3 cellular contexts compared by ENCODE assay signal in genomic region chr12:116901612-116902011, GRCh38.
TF ChIP-seq lines count a peak whose summit lies in the region.

No MANE protein-coding gene starts in this region.

TF ChIP-seq in HEK293, 187 proteins besides CTCF, POLR2A, EP300 and RAD21:
- TF ChIP-seq ZNF146 (tag by site-specific recombination; IDR thresholded peaks at IDR 0.05) = peak; percentile 96
- no peak for TF ChIP-seq ZNF624 (tag by site-specific recombination; IDR thresholded peaks at IDR 0.05)
- TF ChIP-seq ZNF580 (tag by site-specific recombination; IDR thresholded peaks at IDR 0.05) = peak; percentile 73; the same call in 1 of the 2 replicates
TF ChIP-seq in HEK293: peak in this region for 2.

TF ChIP-seq in K562, 482 proteins besides CTCF, POLR2A, EP300 and RAD21:
- TF ChIP-seq CAMTA2 (CRISPR knock-in tag; conservative IDR thresholded peaks at IDR 0.05) (no peak), ZNF146 (CRISPR knock-in tag; IDR thresholded peaks at IDR 0.05; ENCODE audit: unreplicated experiment) (peak; percentile 59), EP400 (IDR thresholded peaks at IDR 0.05) (no peak), MTA1 (IDR thresholded peaks at IDR 0.05; ENCODE audit: borderline replicate concordance) (no peak), MLLT1 (IDR thresholded peaks at IDR 0.05) (no peak), XRCC3 (IDR thresholded peaks at IDR 0.05) (no peak), PHTF2 (CRISPR knock-in tag; IDR thresholded peaks at IDR 0.05) (no peak), RBM25 (IDR thresholded peaks at IDR 0.05; ENCODE audit: low read depth, low read length, severe bottlenecking) (peak; percentile 41), PTBP1 (IDR thresholded peaks at IDR 0.05; ENCODE audit: low read depth, low read length) (no peak), ETS2 (tag; IDR thresholded peaks at IDR 0.05; ENCODE audit: borderline replicate concordance, poor library complexity, severe bottlenecking) (no peak), CC2D1A (IDR thresholded peaks at IDR 0.05) (no peak), DIDO1 (tag; IDR thresholded peaks at IDR 0.05; ENCODE audit: low read depth) (no peak), KDM2B (CRISPR knock-in tag; IDR thresholded peaks at IDR 0.05) (no peak), RNF2 (IDR thresholded peaks at IDR 0.05) (no peak), CREB5 (CRISPR knock-in tag; IDR thresholded peaks at IDR 0.05) (no peak), ZNF324 (CRISPR knock-in tag; IDR thresholded peaks at IDR 0.05) (no peak)
- TF ChIP-seq, protein P1, sequence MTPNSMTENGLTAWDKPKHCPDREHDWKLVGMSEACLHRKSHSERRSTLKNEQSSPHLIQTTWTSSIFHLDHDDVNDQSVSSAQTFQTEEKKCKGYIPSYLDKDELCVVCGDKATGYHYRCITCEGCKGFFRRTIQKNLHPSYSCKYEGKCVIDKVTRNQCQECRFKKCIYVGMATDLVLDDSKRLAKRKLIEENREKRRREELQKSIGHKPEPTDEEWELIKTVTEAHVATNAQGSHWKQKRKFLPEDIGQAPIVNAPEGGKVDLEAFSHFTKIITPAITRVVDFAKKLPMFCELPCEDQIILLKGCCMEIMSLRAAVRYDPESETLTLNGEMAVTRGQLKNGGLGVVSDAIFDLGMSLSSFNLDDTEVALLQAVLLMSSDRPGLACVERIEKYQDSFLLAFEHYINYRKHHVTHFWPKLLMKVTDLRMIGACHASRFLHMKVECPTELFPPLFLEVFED (CRISPR knock-in tag; conservative IDR thresholded peaks at IDR 0.05) = no peak
- TF ChIP-seq, protein P2, sequence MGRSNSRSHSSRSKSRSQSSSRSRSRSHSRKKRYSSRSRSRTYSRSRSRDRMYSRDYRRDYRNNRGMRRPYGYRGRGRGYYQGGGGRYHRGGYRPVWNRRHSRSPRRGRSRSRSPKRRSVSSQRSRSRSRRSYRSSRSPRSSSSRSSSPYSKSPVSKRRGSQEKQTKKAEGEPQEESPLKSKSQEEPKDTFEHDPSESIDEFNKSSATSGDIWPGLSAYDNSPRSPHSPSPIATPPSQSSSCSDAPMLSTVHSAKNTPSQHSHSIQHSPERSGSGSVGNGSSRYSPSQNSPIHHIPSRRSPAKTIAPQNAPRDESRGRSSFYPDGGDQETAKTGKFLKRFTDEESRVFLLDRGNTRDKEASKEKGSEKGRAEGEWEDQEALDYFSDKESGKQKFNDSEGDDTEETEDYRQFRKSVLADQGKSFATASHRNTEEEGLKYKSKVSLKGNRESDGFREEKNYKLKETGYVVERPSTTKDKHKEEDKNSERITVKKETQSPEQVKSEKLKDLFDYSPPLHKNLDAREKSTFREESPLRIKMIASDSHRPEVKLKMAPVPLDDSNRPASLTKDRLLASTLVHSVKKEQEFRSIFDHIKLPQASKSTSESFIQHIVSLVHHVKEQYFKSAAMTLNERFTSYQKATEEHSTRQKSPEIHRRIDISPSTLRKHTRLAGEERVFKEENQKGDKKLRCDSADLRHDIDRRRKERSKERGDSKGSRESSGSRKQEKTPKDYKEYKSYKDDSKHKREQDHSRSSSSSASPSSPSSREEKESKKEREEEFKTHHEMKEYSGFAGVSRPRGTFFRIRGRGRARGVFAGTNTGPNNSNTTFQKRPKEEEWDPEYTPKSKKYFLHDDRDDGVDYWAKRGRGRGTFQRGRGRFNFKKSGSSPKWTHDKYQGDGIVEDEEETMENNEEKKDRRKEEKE (IDR thresholded peaks at IDR 0.05; ENCODE audit: borderline replicate concordance in 1 of 2, control insufficient read depth in 1 of 2, low read depth in 2 of 2, low read length in 1 of 2) = no peak
TF ChIP-seq in K562: peak in this region for 2.

TF ChIP-seq in H1, 55 proteins besides CTCF, POLR2A, EP300 and RAD21:
- TF ChIP-seq MAFK (IDR thresholded peaks at IDR 0.05; ENCODE audit: low read depth, low read length) (no peak), KDM1A (IDR thresholded peaks at IDR 0.05; ENCODE audit: borderline replicate concordance, low read length) (0 out of 2 replicates have a peak, but pooled peaks have one; percentile 23)
